8 cellular contexts compared by ENCODE assay signal in the genomic region with DNA sequence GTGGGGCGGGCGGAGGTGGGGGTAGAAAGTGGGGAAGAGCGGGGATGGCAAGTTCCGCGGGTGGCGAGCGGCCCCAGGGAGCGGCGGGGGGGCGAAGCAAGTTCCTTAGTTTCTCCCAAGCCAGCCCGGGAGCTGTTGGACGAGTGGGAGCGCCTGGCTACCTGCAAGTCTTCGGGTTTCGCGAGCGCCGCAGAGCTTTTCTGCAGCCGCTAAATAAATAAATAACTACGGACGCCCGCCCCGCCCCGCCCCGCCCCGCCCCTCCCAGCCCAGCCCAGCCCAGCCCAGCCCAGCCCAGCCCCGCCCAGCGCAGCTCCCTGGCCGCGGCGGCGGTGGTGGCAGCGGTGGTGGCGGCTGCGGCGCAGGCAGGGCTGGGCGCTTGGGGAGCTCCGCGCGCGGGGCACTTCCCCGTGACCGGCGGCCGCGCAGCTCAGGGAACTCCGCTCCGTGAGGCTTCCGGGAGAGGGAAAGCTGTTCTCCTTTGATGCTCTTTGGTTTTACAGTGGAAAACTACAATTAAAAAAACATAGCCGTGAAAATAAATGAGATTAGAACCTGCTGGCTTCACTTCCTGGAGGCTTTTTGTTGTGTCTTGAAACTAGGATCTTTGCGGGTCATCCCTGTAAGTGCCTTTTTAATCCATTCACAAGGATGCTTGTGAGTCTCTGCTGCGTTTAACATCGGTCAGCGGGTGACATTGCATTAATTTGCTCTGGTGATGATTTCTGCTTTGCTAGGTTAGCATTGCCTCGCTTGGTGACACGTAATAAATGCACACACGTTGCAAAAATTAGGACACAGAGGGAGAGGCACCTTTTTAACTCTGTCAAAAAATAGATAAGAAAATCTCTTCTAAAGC. TPM values are rescaled to one million over a fixed set of nuclear protein-coding genes. Genes with fewer than 3 reads are reported as not detected.
DNase-seq lines count a peak whose midpoint lies in the region; ATAC-seq, FAIRE-seq and TF ChIP-seq lines count a peak whose summit lies in the region.

A gene (plus strand): TSS at position 438 of the 859 bp plus-strand sequence. CDS start 5,498 bp downstream, outside the sequence.

- intact Hi-C loops in kidney (cut with DNase I) = no loop called here

- no peaks in the 10 kb centered on the region for H3K36me3 Mint-ChIP-seq in WTC11

- peaks cover 16% of the 10 kb centered on the region for H3K4me1 Mint-ChIP-seq in WTC11

- FAIRE-seq in kidney (lab: Jason Lieb, UNC) (no peak), HTR-8/SVneo (lab: Jason Lieb, UNC) (no peak)

- H3K9me3 ChIP-seq in kidney (ENCODE audit: control insufficient read depth in 1 of 2, low read length in 2 of 2) = no peaks in the 10 kb centered on the region

- DNase-seq in HCEC 1CT (peak; percentile 76), NCI-H128 (lab: John Stamatoyannopoulos, UW; ENCODE audit: unreplicated experiment) (peak; percentile 74), WTC11 (ENCODE audit: low spot score) (no peak), cerebellum (ENCODE audit: low spot score) (peak; percentile 78), kidney (peak; percentile 94), HTR-8/SVneo (ENCODE audit: insufficient read length, low spot score) (no peak)
- peak; percentile 67 for DNase-seq in stimulated activated CD4-positive, alpha-beta T cell treated with anti-CD3 and anti-CD28 coated beads, Interleukin-12 subunit alpha, Interleukin-12 subunit beta, amount 100 ng/mL, for 4 hours

- peak within 1 kb of the TSS; percentile 91 for H3K27ac Mint-ChIP-seq in WTC11

- H3K9ac ChIP-seq in kidney (ENCODE audit: low read length in 2 of 2) = peak within 1 kb of the TSS; percentile 85 to 88

- peak; percentile 89 for ATAC-seq in WTC11

- H3K4me3 Mint-ChIP-seq in WTC11 = peak within 1 kb of the TSS; percentile 82

- H3K4me3 ChIP-seq in kidney (ENCODE audit: low read length in 2 of 2) = peak within 1 kb of the TSS; percentile 85 to 88

- CTCF ChIA-PET in WTC11 (lab: Charles Lee) = interaction anchor here (0.6 to 1.7 kb wide), 8 partner anchors 14 to 1559 kb away, joined by 3 to 6 read pairs (median 4); no protein-coding TSS in a partner anchor

- peaks cover 18% of the 10 kb centered on the region for H3K27me3 Mint-ChIP-seq in WTC11 (ENCODE audit: low read depth)

- no peak for TF ChIP-seq CTCF in WTC11 (IDR thresholded peaks at IDR 0.05)
- TF ChIP-seq CTCF in kidney (IDR thresholded peaks at IDR 0.05; ENCODE audit: borderline replicate concordance, extremely low read depth, insufficient read depth) = no peak

- TF ChIP-seq POLR2A in GM10847 (IDR thresholded peaks at IDR 0.05; ENCODE audit: extremely low read depth, insufficient read length) = peak; percentile 50

- H3K9me3 Mint-ChIP-seq in WTC11 = no peaks in the 10 kb centered on the region

- no peaks in the 10 kb centered on the region for H3K36me3 ChIP-seq in kidney (ENCODE audit: control insufficient read depth in 1 of 2, insufficient read depth in 2 of 2, low read length in 2 of 2)

- H3K27ac ChIP-seq in kidney (ENCODE audit: low read depth in 2 of 2, low read length in 2 of 2) = peak within 1 kb of the TSS; percentile 96 to 98

- H3K4me1 ChIP-seq in kidney (ENCODE audit: control insufficient read depth in 1 of 2, insufficient read depth in 1 of 2, low read depth in 1 of 2, low read length in 2 of 2) = peaks cover 0 to 12% of the 10 kb centered on the region in 2 donors

- POLR2A ChIA-PET in WTC11 (lab: Charles Lee) = interaction anchor here (1.1 to 1.3 kb wide), 7 partner anchors 15 to 290 kb away, joined by 3 to 13 read pairs (median 5); a partner anchor contains a TSS

TF ChIP-seq in WTC11, 78 proteins besides CTCF, POLR2A, EP300 and RAD21:
- TF ChIP-seq ZNF121 (CRISPR knock-in tag; IDR thresholded peaks at IDR 0.05) (no peak), ZNF263 (CRISPR knock-in tag; IDR thresholded peaks at IDR 0.05; ENCODE audit: low read depth) (peak; percentile 28; the same call in 1 of the 2 replicates), FOXK1 (CRISPR knock-in tag; IDR thresholded peaks at IDR 0.05) (0 out of 2 replicates have a peak, but pooled peaks have one; percentile 29)

RNA-seq across cellular contexts. Expression of the gene that starts here (rescaled TPM):
- total RNA-seq in WTC11 (2021) (0.13 TPM in 1 of 3 replicates, not detected in the others), cerebellum (0.64 TPM), kidney (not detected)
- not detected for polyA plus RNA-seq in kidney (ENCODE audit: insufficient read depth, low read depth, low replicate concordance)

Comparison
In these comparisons a context has a peak if more than half of its experiments do, and no peak if none do; other contexts are left out.
1. Peak in ATAC-seq in WTC11; RNA of the gene not detected or under 1 TPM.
2. Peak in DNase-seq in cerebellum; RNA of the gene not detected or under 1 TPM.
3. Peak in DNase-seq, H3K4me3 ChIP-seq, H3K27ac ChIP-seq and H3K9ac ChIP-seq in kidney; RNA of the gene not detected or under 1 TPM.
4. DNase-seq: peak in HCEC 1CT (single experiment), NCI-H128 (single experiment) and stimulated activated CD4-positive, alpha-beta T cell treated with anti-CD3 and anti-CD28 coated beads, Interleukin-12 subunit alpha, Interleukin-12 subunit beta, amount 100 ng/mL, for 4 hours (single experiment); none in WTC11 (single experiment) and HTR-8/SVneo (single experiment).